In the genomic region with DNA sequence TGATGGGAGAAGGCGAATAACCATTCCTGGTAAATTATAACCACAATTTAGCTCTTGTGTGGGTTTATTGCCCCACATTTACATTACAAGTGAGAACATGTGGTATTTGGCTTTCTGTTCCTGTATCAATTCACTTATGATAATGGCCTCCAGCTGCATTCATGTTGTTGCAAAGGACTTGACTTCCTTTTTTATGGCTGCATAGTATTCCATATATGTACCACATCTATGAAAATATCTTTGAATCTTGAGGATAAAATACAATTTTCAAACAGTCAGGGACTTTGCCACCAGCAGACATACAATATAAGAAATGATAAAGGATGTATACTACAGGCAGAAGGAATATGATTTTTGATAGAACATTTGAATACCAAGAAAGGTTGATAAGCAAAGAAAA, we compare ENCODE assay signal across 26 cellular contexts.
"Had no signal": no experiment of that assay in that cellular context is flagged by ENCODE, and none has a peak within 500 bp of the region (broad histone marks: within the 10 kb centered on the region; RNA-seq: fewer than 3 reads in every experiment).

No MANE protein-coding gene starts in this region.

- H3K4me3 ChIP-seq: neural progenitor cell, ovary, psoas muscle, right lobe of liver, sigmoid colon, stomach, thoracic aorta, thyroid gland, tibial nerve, upper lobe of left lung, vagina had no signal

- H3K27me3 ChIP-seq: neural progenitor cell, ovary, right lobe of liver, sigmoid colon, stomach, thyroid gland, tibial nerve, upper lobe of left lung, vagina had no signal

- H3K36me3 ChIP-seq: neural progenitor cell, ovary, right lobe of liver, sigmoid colon, stomach, thoracic aorta, thyroid gland, tibial nerve, upper lobe of left lung, vagina had no signal

- H3K4me1 ChIP-seq: neural progenitor cell, psoas muscle, right lobe of liver, sigmoid colon, stomach, thyroid gland, tibial nerve, upper lobe of left lung, vagina had no signal

- H3K9ac ChIP-seq: neural progenitor cell, parathyroid adenoma had no signal

- H3K27ac ChIP-seq: neural progenitor cell, ovary, parathyroid adenoma, psoas muscle, right lobe of liver, sigmoid colon, stomach, thoracic aorta, thyroid gland, tibial nerve, upper lobe of left lung, vagina had no signal

- H3K9me3 ChIP-seq: ovary, psoas muscle, right lobe of liver, sigmoid colon, thoracic aorta, thyroid gland, tibial nerve, vagina had no signal

- FAIRE-seq: urothelium cell line had no signal

- ATAC-seq: natural killer cell; psoas muscle; right cardiac atrium; stimulated activated effector memory CD8-positive, alpha-beta T cell treated with anti-CD3 and anti-CD28 coated beads, Interleukin-12 subunit alpha, Interleukin-12 subunit beta, amount 100 ng/mL, for 72 hours; stimulated activated naive B cell treated with anti-CD40 and anti-IgM and Interleukin-4, amounts not matched to agents 10 μg/mL and 1 μg/mL and 100 μg/mL, for 72 hours had no signal

- DNase-seq: natural killer cell; occipital lobe; ovary; posterior cingulate gyrus; psoas muscle; right cardiac atrium; right lobe of liver; sigmoid colon; small intestine; stimulated activated CD4-positive, alpha-beta T cell treated with anti-CD3 and anti-CD28 coated beads, Interleukin-15, amount 100 ng/mL, for 24 hours; stimulated activated CD4-positive, alpha-beta T cell treated with anti-CD3 and anti-CD28 coated beads, Interleukin-2, amount 100 ng/mL, for 24 hours; stimulated activated CD4-positive, alpha-beta T cell treated with anti-CD3 and anti-CD28 coated beads, Interleukin-2, amount 100 ng/mL, for 48 hours; stimulated activated CD4-positive, alpha-beta T cell treated with anti-CD3 and anti-CD28 coated beads, Interleukin-4, amount 100 ng/mL, for 24 hours; stimulated activated naive B cell treated with anti-CD40 and anti-IgM and Interleukin-4, amounts not matched to agents 10 μg/mL and 1 μg/mL and 100 μg/mL, for 72 hours; stimulated activated naive CD4-positive, alpha-beta T cell treated with Interleukin-2 at 50 U/mL for 16 hours; stomach; thyroid gland; trophoblast cell; upper lobe of left lung had no signal

- H3K4me2 ChIP-seq: neural progenitor cell had no signal

- H3K79me2 ChIP-seq: parathyroid adenoma had no signal

- H2AFZ ChIP-seq: neural progenitor cell, parathyroid adenoma had no signal
